ENCODE assay signal across 8 cellular contexts in the genomic region with DNA sequence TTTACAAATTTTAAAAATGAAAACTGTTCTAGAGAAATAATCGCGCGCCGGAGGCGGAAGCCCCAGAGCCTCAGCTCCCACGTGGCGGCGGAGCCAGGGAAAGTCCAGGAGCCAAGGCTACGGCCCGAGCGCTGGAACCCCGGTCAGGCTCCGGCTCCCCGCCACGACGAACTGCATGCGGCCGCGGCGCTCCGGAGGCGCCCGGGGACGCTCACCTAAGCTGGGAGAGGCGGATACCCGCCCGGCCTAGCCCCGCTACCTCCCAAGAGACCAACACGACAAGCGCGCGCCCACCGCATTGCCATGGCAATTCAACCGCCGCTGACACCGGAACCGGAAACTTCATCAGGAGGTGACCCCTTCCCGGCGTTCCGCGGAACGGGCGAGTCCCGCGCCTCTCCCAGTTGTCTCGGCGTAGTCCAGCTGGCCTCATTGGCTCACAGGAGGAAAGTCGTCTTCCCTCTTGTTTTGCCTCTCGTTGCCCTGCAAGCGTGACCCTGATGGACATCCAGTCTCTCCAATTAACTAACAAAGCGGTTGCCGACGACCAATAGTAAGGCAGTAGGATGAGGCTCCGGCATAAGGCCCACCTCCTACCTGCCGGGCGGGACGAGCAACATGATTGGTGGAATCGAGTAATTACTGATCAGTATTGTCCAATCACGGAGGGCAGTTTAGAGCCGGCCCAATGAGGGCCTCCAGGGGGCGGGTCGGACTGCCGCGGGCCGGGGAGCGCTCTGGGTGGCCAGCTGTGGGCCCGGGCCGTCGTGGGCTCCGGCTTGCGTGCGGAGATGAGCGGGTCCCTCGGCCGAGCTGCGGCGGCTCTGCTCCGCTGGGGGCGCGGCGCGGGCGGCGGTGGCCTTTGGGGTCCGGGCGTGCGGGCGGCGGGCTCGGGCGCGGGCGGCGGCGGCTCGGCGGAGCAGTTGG.
A peak's percentile ranks its signal among the peaks of the same experiment; 100 is the strongest.
DNase-seq lines count a peak whose midpoint lies in the region; ATAC-seq lines count a peak whose summit lies in the region.

A gene (plus strand): TSS at position 752 of the 927 bp plus-strand sequence. CDS start 40 bp downstream, at position 792.

- peak; percentile 91 for ATAC-seq in GM19372 (IDR thresholded peaks at IDR 0.05; ENCODE audit: low read depth, unreplicated experiment)
- peak; percentile 92 for ATAC-seq in HG03558 (IDR thresholded peaks at IDR 0.05; ENCODE audit: extremely low read depth, unreplicated experiment)

- DNase-seq in C1 segment of cervical spinal cord (lab: John Stamatoyannopoulos, UW) (peak; percentile 81 to 100 (median 99)), NCI-H748 treated with DMSO at 0.1 percent for 48 hours (lab: John Stamatoyannopoulos, UW) (peak; percentile 99), dedifferentiated amniotic fluid mesenchymal stem cell (ENCODE audit: extremely low spot score) (peak; percentile 100), left kidney (ENCODE audit: low read depth, low spot score) (peak; percentile 100)
- DNase-seq in activated CD4-positive, alpha-beta T cell treated with anti-CD3 and anti-CD28 coated beads, Interleukin-2, amount 50 U/mL, for 24 hours (ENCODE audit: low read depth in 1 of 2, low spot score in 1 of 2), result peak; percentile 96 to 99
- peak; percentile 97 for DNase-seq in stimulated activated CD4-positive, alpha-beta T cell treated with anti-CD3 and anti-CD28 coated beads, Interleukin-2, amount 100 ng/mL, for 24 hours

Comparison
In these comparisons a context has a peak if more than half of its experiments do, and no peak if none do; other contexts are left out.
1. Peak in every context shown above with its lines: DNase-seq and ATAC-seq.